ENCODE assay signal across 3 cellular contexts in genomic region chr7:147861945-147862344, GRCh38.
"Had no signal": no experiment of that assay in that cellular context is flagged by ENCODE, and none has a peak within 500 bp of the region (broad histone marks: within the 10 kb centered on the region; RNA-seq: fewer than 3 reads in every experiment).

No MANE protein-coding gene starts in this region.

- ATAC-seq: GM12878 had no signal

- H3K4me3 ChIP-seq: GM12878 had no signal

- DNase-seq: GDM1, GF-D8 had no signal
